1 cellular context compared by ENCODE assay signal in the genomic region with DNA sequence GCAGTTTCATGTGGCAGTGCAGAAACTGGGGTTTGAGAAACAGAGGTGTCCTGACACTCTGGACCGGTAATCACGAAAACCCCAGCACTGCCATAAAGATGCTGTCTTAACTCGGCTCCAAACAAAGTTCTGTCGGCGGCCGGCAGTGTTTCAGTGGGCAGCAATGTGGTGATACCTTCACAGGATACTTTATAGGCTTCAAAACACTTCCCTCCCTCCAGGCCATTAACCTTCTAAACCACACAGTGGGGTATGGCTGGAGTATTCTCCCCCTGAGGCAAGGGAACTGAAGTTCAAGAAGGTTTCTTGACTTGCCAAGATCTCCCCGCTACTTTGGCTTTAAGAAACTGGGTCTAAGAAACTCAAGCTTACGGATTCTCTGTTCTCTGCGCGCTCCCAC.
TF ChIP-seq lines count a peak whose summit lies in the region.

No MANE protein-coding gene starts in this region.

TF ChIP-seq in GM12878, 131 proteins besides CTCF, POLR2A, EP300 and RAD21:
- no peak for TF ChIP-seq LARP7 (IDR thresholded peaks at IDR 0.05)
- TF ChIP-seq YY1 (IDR thresholded peaks at IDR 0.05; ENCODE audit: low read depth, low read length), result 0 out of 2 replicates have a peak, but pooled peaks have one; percentile 18
- TF ChIP-seq RUNX3 (IDR thresholded peaks at IDR 0.05; ENCODE audit: low read length), result peak; percentile 40; the same call in 1 of the 2 replicates
- peak; percentile 31 for TF ChIP-seq PBX3 (IDR thresholded peaks at IDR 0.05; ENCODE audit: insufficient replicate concordance, low read depth, low read length)
